19 cellular contexts compared by ENCODE assay signal in genomic region chr1:59767119-59767518, GRCh38. TPM values are rescaled to one million over a fixed set of nuclear protein-coding genes. Genes with fewer than 3 reads are reported as not detected.
DNase-seq lines count a peak whose midpoint lies in the region; ATAC-seq and TF ChIP-seq lines count a peak whose summit lies in the region.
"Had no signal": no experiment of that assay in that cellular context is flagged by ENCODE, and none has a peak within 500 bp of the region (broad histone marks: within the 10 kb centered on the region; RNA-seq: fewer than 3 reads in every experiment).

No MANE protein-coding gene starts in this region.

- no peak overlapping the region for H3K9ac ChIP-seq in KMS-11

- H3K27me3 ChIP-seq in A673 (replicated peaks; ENCODE audit: insufficient read depth, low read depth, low read length, poor library complexity) (no peaks in the 10 kb centered on the region), KMS-11 (ENCODE audit: insufficient read depth, low read depth) (no peaks in the 10 kb centered on the region), sigmoid colon (no peaks in the 10 kb centered on the region)
- H3K27me3 ChIP-seq: dorsolateral prefrontal cortex, esophagus squamous epithelium, heart right ventricle had no signal

- TF ChIP-seq POLR2A in sigmoid colon (IDR thresholded peaks at IDR 0.05) = no peak

- CTCF ChIA-PET in A673 (lab: Charles Lee) = interaction anchor here (0.5 kb wide), 1 partner anchor 1039 kb away, joined by 3 read pairs; no protein-coding TSS in a partner anchor

- H3K4me2 ChIP-seq in KMS-11 = peak overlapping the region; percentile 67

- intact Hi-C loops in A673 (cut with micrococcal nuclease; ENCODE audit: unreplicated experiment) (loop anchor here (2.0 kb wide), 1 partner anchor 46 kb away; no protein-coding TSS in a partner anchor), sigmoid colon (cut with DNase I) (no loop called here)

- BruUV-seq in A673 (replicated peaks; lab: Mats Ljungman, UMichigan) = no TSS peak

- peak overlapping the region; percentile 72; the same call in 1 of the 2 replicates for H2AFZ ChIP-seq in KMS-11 (ENCODE audit: low read depth)

- 70 to 71% methylated on average over 2 of the region's 2 CpGs for WGBS in sigmoid colon, 2 donors

- POLR2A ChIA-PET in A673 (lab: Charles Lee; ENCODE audit: low non-redundant PET) = interaction anchor here (0.6 kb wide), 1 partner anchor 76 kb away, joined by 3 read pairs; no protein-coding TSS in a partner anchor

- H3K27ac ChIP-seq in A673 (ENCODE audit: low read depth, low read length, poor library complexity, severe bottlenecking) = peak overlapping the region; percentile 83
- no peak overlapping the region for H3K27ac ChIP-seq in KMS-11
- no peak overlapping the region for H3K27ac ChIP-seq in sigmoid colon
- H3K27ac ChIP-seq: heart right ventricle had no signal

- H3K36me3 ChIP-seq in A673 (ENCODE audit: insufficient read depth, low read length, poor library complexity, severe bottlenecking) = no peaks in the 10 kb centered on the region
- H3K36me3 ChIP-seq in KMS-11 (ENCODE audit: insufficient read depth) = no peaks in the 10 kb centered on the region
- no peaks in the 10 kb centered on the region for H3K36me3 ChIP-seq in sigmoid colon
- H3K36me3 ChIP-seq: esophagus squamous epithelium, heart right ventricle had no signal

- TF ChIP-seq EP300 in sigmoid colon (IDR thresholded peaks at IDR 0.05) = no peak

- peaks cover 80% of the 10 kb centered on the region for H3K4me1 ChIP-seq in A673 (ENCODE audit: insufficient read depth, low read length, poor library complexity, severe bottlenecking)
- peaks cover 74% of the 10 kb centered on the region for H3K4me1 ChIP-seq in KMS-11 (ENCODE audit: low read depth, poor library complexity, severe bottlenecking)
- no peaks in the 10 kb centered on the region for H3K4me1 ChIP-seq in sigmoid colon

- H3K79me2 ChIP-seq in KMS-11 (ENCODE audit: insufficient read depth, low read depth) = no peaks in the 10 kb centered on the region

- peak; percentile 88 for DNase-seq in A673 (ENCODE audit: low spot score)
- DNase-seq in amniotic epithelial cell (ENCODE audit: low read depth) = peak; percentile 61
- DNase-seq in lung microvascular endothelial cell (ENCODE audit: low read depth in 2 of 2) = peak; percentile 76 to 96
- DNase-seq in sigmoid colon = no peak
- no peak for DNase-seq in NCI-H1930 (lab: John Stamatoyannopoulos, UW)
- no peak for DNase-seq in AG20443 (ENCODE audit: low spot score)
- DNase-seq: activated CD4-positive, alpha-beta T cell treated with anti-CD3 and anti-CD28 coated beads, Interleukin-2, amount 50 U/mL, for 4 hours; activated T-cell treated with anti-CD3 and anti-CD28 coated beads, Interleukin-2, amount 50 U/mL, for 1 hour; CD8-positive, alpha-beta T cell; dorsolateral prefrontal cortex; esophagus squamous epithelium; heart right ventricle; NCI-H187; NCI-H82; nephron progenitor cell; stimulated activated naive CD8-positive, alpha-beta T cell treated with anti-CD3 and anti-CD28 coated beads, Interleukin-15, amount 100 ng/mL, for 72 hours; T-cell had no signal

- H3K4me3 ChIP-seq in A673 (ENCODE audit: low read depth, low read length, poor library complexity, severe bottlenecking) (no peak overlapping the region), KMS-11 (IDR thresholded peaks at IDR 0.05; ENCODE audit: insufficient read depth, low read depth, low read length) (no peak overlapping the region), sigmoid colon (no peak overlapping the region)
- H3K4me3 ChIP-seq: dorsolateral prefrontal cortex, esophagus squamous epithelium, heart right ventricle had no signal

- H4K20me1 ChIP-seq in KMS-11 (ENCODE audit: insufficient read depth) = no peaks in the 10 kb centered on the region

- no peak for ATAC-seq in GM21360 (IDR thresholded peaks at IDR 0.05; ENCODE audit: unreplicated experiment)
- ATAC-seq: CD8-positive, alpha-beta T cell; stimulated activated naive CD8-positive, alpha-beta T cell treated with anti-CD3 and anti-CD28 coated beads, Interleukin-15, amount 100 ng/mL, for 72 hours; T-cell had no signal

- TF ChIP-seq CTCF in A673 (conservative IDR thresholded peaks at IDR 0.05; ENCODE audit: low read depth, low read length) (no peak), KMS-11 (conservative IDR thresholded peaks at IDR 0.05; ENCODE audit: low read depth, low read length) (no peak), sigmoid colon (IDR thresholded peaks at IDR 0.05) (no peak)

- H3K9me3 ChIP-seq in A673 (ENCODE audit: low read depth, low read length, poor library complexity, severe bottlenecking) (no peaks in the 10 kb centered on the region), sigmoid colon (no peaks in the 10 kb centered on the region)
- H3K9me3 ChIP-seq: esophagus squamous epithelium, heart right ventricle had no signal

RNA-seq across cellular contexts. Expression of gene HOOK1, which starts 47.6 kb away (rescaled TPM):
- 272 and 293 TPM in 2 replicates for total RNA-seq in A673 (2021)
- not detected in 2 replicates for total RNA-seq in lung microvascular endothelial cell
- 1 to 10 TPM in 2 of 4 donors, under 1 TPM in 1, not detected in 1; under 0.01 to 1.5 (median 1.1) TPM for total RNA-seq in sigmoid colon
- polyA plus RNA-seq in sigmoid colon = 10 to 100 TPM; 13.5 to 31.4 (median 20.4) TPM

Comparison
In these comparisons a context has a peak if more than half of its experiments do, and no peak if none do; other contexts are left out.
1. DNase-seq: peak in A673 (single experiment), amniotic epithelial cell (single experiment) and lung microvascular endothelial cell (2 of 2); none in sigmoid colon (single experiment), NCI-H1930 (0 of 2) and AG20443 (single experiment).
2. RNA of gene HOOK1, which starts 47.6 kb away (total RNA-seq): 272 to 293 TPM in A673; under 0.01 to 1.5 TPM in sigmoid colon and not detected in lung microvascular endothelial cell; every median in the first group is over 100 times any median in the second.